Comparison of ENCODE assay signal across 18 cellular contexts in the genomic region with DNA sequence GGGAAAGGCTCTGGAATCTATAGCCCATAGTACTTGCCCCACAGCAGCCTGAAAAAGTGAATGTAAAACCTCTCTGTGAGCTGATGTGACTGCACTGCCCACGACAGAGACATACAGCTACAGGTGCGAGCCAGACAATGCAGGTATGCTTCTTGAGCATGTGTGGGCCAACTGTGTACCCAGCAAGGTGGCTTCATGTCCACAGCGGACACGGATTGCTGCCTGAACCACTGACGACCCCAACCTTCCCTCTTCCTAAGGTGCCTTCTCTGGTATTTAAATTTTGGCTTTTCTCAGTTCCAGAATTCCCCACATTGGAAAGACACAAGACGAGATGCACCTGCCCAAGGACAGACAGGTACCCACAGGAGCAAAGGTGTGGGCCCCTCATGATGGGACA.
DNase-seq lines count a peak whose midpoint lies in the region; ATAC-seq and TF ChIP-seq lines count a peak whose summit lies in the region.
"Had no signal": no experiment of that assay in that cellular context is flagged by ENCODE, and none has a peak within 500 bp of the region (broad histone marks: within the 10 kb centered on the region; RNA-seq: fewer than 3 reads in every experiment).

No MANE protein-coding gene starts in this region.

- in situ Hi-C loops in transverse colon (cut with MboI; ENCODE audit: low pct_ligation_motif_present in 1 of 4, low pct_unique_long_range_greater_than_20kb in 1 of 4, low sequenced_read_pairs in 3 of 4): no loop called here

- no peaks in the 10 kb centered on the region for H3K36me3 Mint-ChIP-seq in nephron progenitor cell (ENCODE audit: low read depth)
- H3K36me3 Mint-ChIP-seq: CD8-positive, alpha-beta T cell had no signal

- no peak for TF ChIP-seq EP300 in transverse colon (IDR thresholded peaks at IDR 0.05; ENCODE audit: low read depth)

- H3K4me1 ChIP-seq in lower lobe of right lung: no peaks in the 10 kb centered on the region
- no peaks in the 10 kb centered on the region for H3K4me1 ChIP-seq in transverse colon
- H3K4me1 ChIP-seq: A549 had no signal

- no peaks in the 10 kb centered on the region for H3K36me3 ChIP-seq in WERI-Rb-1
- H3K36me3 ChIP-seq in lower lobe of right lung: no peaks in the 10 kb centered on the region
- no peaks in the 10 kb centered on the region for H3K36me3 ChIP-seq in transverse colon
- H3K36me3 ChIP-seq: BLaER1 treated with 17β-estradiol and CSF1 and Interleukin-3, amounts not matched to agents 10 nM and 100 nM had no signal

- no peak overlapping the region for H3K27ac Mint-ChIP-seq in nephron progenitor cell
- H3K27ac Mint-ChIP-seq: CD8-positive, alpha-beta T cell had no signal

- TF ChIP-seq CTCF in WERI-Rb-1 (IDR thresholded peaks at IDR 0.05; ENCODE audit: low read depth, low read length) (no peak), lower lobe of right lung (IDR thresholded peaks at IDR 0.05) (no peak), transverse colon (IDR thresholded peaks at IDR 0.05) (no peak), nephron progenitor cell (IDR thresholded peaks at IDR 0.05) (no peak)

- no peak overlapping the region for H3K27ac ChIP-seq in WERI-Rb-1
- no peak overlapping the region for H3K27ac ChIP-seq in lower lobe of right lung
- no peak overlapping the region for H3K27ac ChIP-seq in transverse colon
- H3K27ac ChIP-seq: A549; BLaER1 treated with 17β-estradiol and CSF1 and Interleukin-3, amounts not matched to agents 10 nM and 100 nM had no signal

- TF ChIP-seq POLR2A in transverse colon (IDR thresholded peaks at IDR 0.05): no peak

- no peak overlapping the region for H3K4me3 ChIP-seq in WERI-Rb-1 (ENCODE audit: low read depth, low read length)
- no peak overlapping the region for H3K4me3 ChIP-seq in lower lobe of right lung
- H3K4me3 ChIP-seq in transverse colon: no peak overlapping the region
- H3K4me3 ChIP-seq: A549; BLaER1 treated with 17β-estradiol and CSF1 and Interleukin-3, amounts not matched to agents 10 nM and 100 nM; GM12878 had no signal

- DNase-seq in activated effector memory CD4-positive, alpha-beta T cell treated with anti-CD3 and anti-CD28 coated beads, Interleukin-2, amount 50 U/mL, for 16 hours: peak; percentile 22
- DNase-seq in activated effector memory CD4-positive, alpha-beta T cell treated with Interleukin-2 at 50 U/mL for 16 hours: no peak
- DNase-seq in WERI-Rb-1: peak; percentile 3
- DNase-seq in lower lobe of right lung: peak; percentile 11
- peak; percentile 1 for DNase-seq in transverse colon
- DNase-seq in nephron progenitor cell: no peak
- no peak for DNase-seq in pons (ENCODE audit: low spot score)
- DNase-seq: DMS53, EL, HCEC 1CT, NCI-H1105 treated with DMSO at 0.1 percent for 48 hours, NCI-H1694 had no signal

- peaks cover 8% of the 10 kb centered on the region for H3K27me3 Mint-ChIP-seq in nephron progenitor cell (ENCODE audit: low read depth, poor library complexity)

- H3K9me3 ChIP-seq in WERI-Rb-1 (ENCODE audit: severe bottlenecking): no peaks in the 10 kb centered on the region
- no peaks in the 10 kb centered on the region for H3K9me3 ChIP-seq in lower lobe of right lung
- no peaks in the 10 kb centered on the region for H3K9me3 ChIP-seq in transverse colon
- H3K9me3 ChIP-seq: A549; BLaER1 treated with 17β-estradiol and CSF1 and Interleukin-3, amounts not matched to agents 10 nM and 100 nM had no signal

- WGBS in transverse colon (ENCODE audit: low coverage in 1 of 2), 2 donors: 93% methylated on average over 6 of the region's 6 CpGs; no CpG with 5 or more reads in 1 of the 2 donors

- no peaks in the 10 kb centered on the region for H3K27me3 ChIP-seq in WERI-Rb-1 (ENCODE audit: insufficient read depth, low read depth, severe bottlenecking)
- H3K27me3 ChIP-seq in lower lobe of right lung (ENCODE audit: low read depth): no peaks in the 10 kb centered on the region
- H3K27me3 ChIP-seq in transverse colon: no peaks in the 10 kb centered on the region
- H3K27me3 ChIP-seq: BLaER1 treated with 17β-estradiol and CSF1 and Interleukin-3, amounts not matched to agents 10 nM and 100 nM had no signal

- ATAC-seq in lower lobe of right lung (no peak), GM19328 (IDR thresholded peaks at IDR 0.05; ENCODE audit: unreplicated experiment) (no peak)
- ATAC-seq: CD8-positive, alpha-beta T cell; GM12878; Right ventricle myocardium inferior had no signal

- no peak overlapping the region for H3K4me3 Mint-ChIP-seq in nephron progenitor cell
- H3K4me3 Mint-ChIP-seq: CD8-positive, alpha-beta T cell had no signal

- H3K4me1 Mint-ChIP-seq in nephron progenitor cell: peaks cover 20% of the 10 kb centered on the region

- intact Hi-C loops in lower lobe of right lung (cut with DNase I) (no loop called here), transverse colon (cut with DNase I; ENCODE audit: low total_unique reads) (no loop called here)

- H3K9me3 Mint-ChIP-seq in nephron progenitor cell: no peaks in the 10 kb centered on the region
- H3K9me3 Mint-ChIP-seq: CD8-positive, alpha-beta T cell had no signal

Comparison
In these comparisons a context has a peak if more than half of its experiments do, and no peak if none do; other contexts are left out.
1. DNase-seq: peak in activated effector memory CD4-positive, alpha-beta T cell treated with anti-CD3 and anti-CD28 coated beads, Interleukin-2, amount 50 U/mL, for 16 hours (single experiment), WERI-Rb-1 (single experiment), lower lobe of right lung (single experiment) and transverse colon (single experiment); none in activated effector memory CD4-positive, alpha-beta T cell treated with Interleukin-2 at 50 U/mL for 16 hours (single experiment), nephron progenitor cell (single experiment) and pons (single experiment).